In genomic region chr5:177472460-177473441, GRCh38 we compare ENCODE assay signal across 8 cellular contexts. TPM values are rescaled to one million over a fixed set of nuclear protein-coding genes. Genes with fewer than 3 reads are reported as not detected.
A peak's percentile ranks its signal among the peaks of the same experiment; 100 is the strongest.
DNase-seq lines count a peak whose midpoint lies in the region; FAIRE-seq and TF ChIP-seq lines count a peak whose summit lies in the region.

No MANE protein-coding gene starts in this region.

- FAIRE-seq in astrocyte (lab: Jason Lieb, UNC) = no peak
- FAIRE-seq in keratinocyte (lab: Jason Lieb, UNC) = no peak

- H3K27ac ChIP-seq in RWPE1 (peak overlapping the region; percentile 82), astrocyte (ENCODE audit: low read depth, low read length) (peak overlapping the region; percentile 81), keratinocyte (ENCODE audit: control insufficient read depth, insufficient read depth, low read length) (no peak overlapping the region)

- H3K9me3 ChIP-seq in astrocyte (ENCODE audit: insufficient read depth, low read depth, low read length) (no peaks in the 10 kb centered on the region), keratinocyte (ENCODE audit: control insufficient read depth, low read depth, low read length) (no peaks in the 10 kb centered on the region)

- H3K9me1 ChIP-seq in keratinocyte (ENCODE audit: control insufficient read depth, extremely low read depth, insufficient read depth, low read length) = peaks cover 10% of the 10 kb centered on the region

- peaks cover 62% of the 10 kb centered on the region for H3K4me1 ChIP-seq in astrocyte (ENCODE audit: insufficient read depth, low read length)
- H3K4me1 ChIP-seq in keratinocyte (ENCODE audit: control insufficient read depth, extremely low read depth, insufficient read depth, low read length) = peaks cover 35% of the 10 kb centered on the region

- H3K9me3 Mint-ChIP-seq in astrocyte (ENCODE audit: unreplicated experiment) = no peaks in the 10 kb centered on the region

- H3K27me3 Mint-ChIP-seq in astrocyte (ENCODE audit: low read depth, unreplicated experiment) = no peaks in the 10 kb centered on the region

- H3K4me1 Mint-ChIP-seq in astrocyte (ENCODE audit: low read depth, unreplicated experiment) = peaks cover 55% of the 10 kb centered on the region

- H3K27me3 ChIP-seq in astrocyte (ENCODE audit: insufficient read depth, low read length) (no peaks in the 10 kb centered on the region), keratinocyte (ENCODE audit: control insufficient read depth, extremely low read depth, insufficient read depth, low read length) (no peaks in the 10 kb centered on the region)

- dilution Hi-C loops in keratinocyte (cut with MboI; ENCODE audit: extremely low pct_ligation_motif_present, low sequenced_read_pairs) = no loop called here

- peaks cover 16% of the 10 kb centered on the region for H3K36me3 Mint-ChIP-seq in astrocyte (ENCODE audit: low read depth, unreplicated experiment)

- peak overlapping the region; percentile 94 for H3K9ac ChIP-seq in astrocyte (ENCODE audit: low read length)
- peak overlapping the region; percentile 68 for H3K9ac ChIP-seq in keratinocyte (ENCODE audit: control insufficient read depth, extremely low read depth, insufficient read depth, low read length)

- peak overlapping the region; percentile 99 for H3K4me2 ChIP-seq in astrocyte (ENCODE audit: low read length)
- H3K4me2 ChIP-seq in keratinocyte (ENCODE audit: control insufficient read depth, extremely low read depth, insufficient read depth, low read depth, low read length) = peak overlapping the region; percentile 79

- peaks cover 51% of the 10 kb centered on the region for H3K79me2 ChIP-seq in astrocyte (ENCODE audit: insufficient read depth, low read length)
- H3K79me2 ChIP-seq in keratinocyte (ENCODE audit: control insufficient read depth, insufficient read depth, low read length) = peaks cover 23% of the 10 kb centered on the region

- POLR2A ChIA-PET in HEK293T (lab: Yijun Ruan, JAX) = interaction anchor here (0.6 to 2.8 kb wide), 8 partner anchors 10 to 154 kb away, joined by 3 to 13 read pairs (median 6); partner anchors contain the start of genes DDX41 and PDLIM7
- POLR2A ChIA-PET in RWPE1 (lab: Yijun Ruan, JAX; ENCODE audit: low non-redundant PET) = interaction anchor here (0.6 to 1.2 kb wide), 4 partner anchors 9 to 68 kb away, joined by 3 to 4 read pairs (median 3); partner anchors contain the start of gene PDLIM7

- H3K4me3 ChIP-seq in astrocyte (ENCODE audit: insufficient read depth, low read depth, low read length) = peak overlapping the region; percentile 75
- peak overlapping the region; percentile 60 to 79 (median 77) for H3K4me3 ChIP-seq in keratinocyte (ENCODE audit: control insufficient read depth in 2 of 3, extremely low read depth in 1 of 3, insufficient read depth in 2 of 3, low read depth in 1 of 3, low read length in 3 of 3)

- H3K4me3 Mint-ChIP-seq in astrocyte (ENCODE audit: unreplicated experiment) = peak overlapping the region; percentile 88

- DNase-seq in EH (ENCODE audit: low read depth) = peak; percentile 56
- peak; percentile 62 for DNase-seq in HEK293T (ENCODE audit: extremely low spot score)
- no peak for DNase-seq in RWPE1 (ENCODE audit: low spot score)
- DNase-seq in astrocyte (ENCODE audit: low read depth) = no peak
- no peak for DNase-seq in keratinocyte (ENCODE audit: low read depth, low spot score)
- DNase-seq in stimulated activated CD8-positive, alpha-beta memory T cell treated with anti-CD3 and anti-CD28 coated beads, Interleukin-12 subunit alpha, Interleukin-12 subunit beta, amount 100 ng/mL, for 4 hours (ENCODE audit: low read depth) = peak; percentile 69
- no peak for DNase-seq in MV-4-11 (lab: John Stamatoyannopoulos, UW)
- DNase-seq in HUDEP-2 (lab: John Stamatoyannopoulos, UW; ENCODE audit: unreplicated experiment in 76 of 76) = no peak

- no peak for TF ChIP-seq CTCF in RWPE1 (conservative IDR thresholded peaks at IDR 0.05; ENCODE audit: low read depth)
- no peak for TF ChIP-seq CTCF in astrocyte (IDR thresholded peaks at IDR 0.05; ENCODE audit: insufficient read depth, low read depth, low read length)
- no peak for TF ChIP-seq CTCF in keratinocyte (optimal IDR thresholded peaks at IDR 0.05 in 1 of 3, IDR thresholded peaks at IDR 0.05 in 1 of 3, conservative IDR thresholded peaks at IDR 0.05 in 1 of 3; ENCODE audit: extremely low read depth in 1 of 3, insufficient read depth in 2 of 3, low read length in 3 of 3)

- H4K20me1 ChIP-seq in astrocyte (ENCODE audit: insufficient read depth, low read length) (peaks cover 58% of the 10 kb centered on the region), keratinocyte (ENCODE audit: control insufficient read depth, extremely low read depth, insufficient read depth, low read length) (peaks cover 16% of the 10 kb centered on the region)

- peaks cover 11% of the 10 kb centered on the region for H3K36me3 ChIP-seq in astrocyte (ENCODE audit: insufficient read depth, low read length)
- peaks cover 0 to 2% of the 10 kb centered on the region in 2 experiments for H3K36me3 ChIP-seq in keratinocyte (ENCODE audit: control insufficient read depth in 2 of 2, extremely low read depth in 1 of 2, insufficient read depth in 2 of 2, low read length in 2 of 2)

- CTCF ChIA-PET in HEK293T (lab: Yijun Ruan, JAX) = interaction anchor here (0.9 to 1.6 kb wide), 5 partner anchors 15 to 163 kb away, joined by 3 to 10 read pairs (median 5); no protein-coding TSS in a partner anchor
- CTCF ChIA-PET in RWPE1 (lab: Yijun Ruan, JAX) = interaction anchor here (0.7 to 1.0 kb wide), 3 partner anchors 15 to 28 kb away, joined by 4 read pairs; no protein-coding TSS in a partner anchor

- peak overlapping the region; percentile 87 for H3K27ac Mint-ChIP-seq in astrocyte (ENCODE audit: unreplicated experiment)

- H2AFZ ChIP-seq in astrocyte (ENCODE audit: low read depth, low read length) (no peak overlapping the region), keratinocyte (ENCODE audit: control insufficient read depth, low read length) (no peak overlapping the region)

TF ChIP-seq in HEK293T, 16 proteins besides CTCF, POLR2A, EP300 and RAD21 (continues in another document):
- TF ChIP-seq L3MBTL2 (conservative IDR thresholded peaks at IDR 0.05) (no peak), FOXM1 (IDR thresholded peaks at IDR 0.05; ENCODE audit: borderline replicate concordance) (no peak; the same call in 1 of the 2 replicates), BHLHE40 (IDR thresholded peaks at IDR 0.05; ENCODE audit: borderline replicate concordance) (no peak), HDGF (IDR thresholded peaks at IDR 0.05; ENCODE audit: borderline replicate concordance) (no peak), FOXK2 (IDR thresholded peaks at IDR 0.05) (no peak), LEF1 (IDR thresholded peaks at IDR 0.05; ENCODE audit: borderline replicate concordance) (no peak), TARDBP (IDR thresholded peaks at IDR 0.05) (no peak), CTBP1 (IDR thresholded peaks at IDR 0.05; ENCODE audit: borderline replicate concordance) (no peak), SUZ12 (IDR thresholded peaks at IDR 0.05) (no peak)

RNA-seq across cellular contexts. Expression of gene DBN1, which starts 0.7 kb away (rescaled TPM):
- total RNA-seq in astrocyte = 350 and 371 TPM in 2 replicates
- 57.2 to 73.4 TPM (median 59.4 TPM) in 3 replicates for polyA plus RNA-seq in keratinocyte
- polyA plus RNA-seq in keratinocyte (2011; ENCODE audit: low read depth) = 72.5 TPM
- polyA plus RNA-seq in keratinocyte (2011; cell fraction: cytosol; rRNA removed) = 22.6 and 62.3 TPM in 2 replicates
- polyA plus RNA-seq in keratinocyte (2011; cell fraction: nucleus; rRNA removed) = 107 and 138 TPM in 2 replicates
- polyA plus RNA-seq in keratinocyte (2012; ENCODE audit: low replicate concordance) = 24.6 and 97.5 TPM in 2 replicates
- polyA minus RNA-seq in keratinocyte = 54.7 to 116 TPM (median 75.6 TPM) in 3 replicates
- 127 TPM for polyA minus RNA-seq in keratinocyte (2011; cell fraction: cytosol; rRNA and poly(A)+ RNA removed)
- polyA minus RNA-seq in keratinocyte (2011; cell fraction: nucleus; rRNA and poly(A)+ RNA removed) = 50.9 and 67.5 TPM in 2 replicates

RNA-seq across cellular contexts. Expression of gene PDLIM7, which starts 24.7 kb away (rescaled TPM):
- 590 and 591 TPM in 2 replicates for total RNA-seq in astrocyte
- polyA plus RNA-seq in keratinocyte = 48.5 to 83.6 TPM (median 60.5 TPM) in 3 replicates
- polyA plus RNA-seq in keratinocyte (2011; ENCODE audit: low read depth) = 23.4 TPM
- polyA plus RNA-seq in keratinocyte (2011; cell fraction: cytosol; rRNA removed) = 33.0 and 72.1 TPM in 2 replicates
- polyA plus RNA-seq in keratinocyte (2011; cell fraction: nucleus; rRNA removed) = 124 and 193 TPM in 2 replicates
- polyA plus RNA-seq in keratinocyte (2012; ENCODE audit: low replicate concordance) = 35.6 and 111 TPM in 2 replicates
- 39.5 to 63.3 TPM (median 44.1 TPM) in 3 replicates for polyA minus RNA-seq in keratinocyte
- 84.2 TPM for polyA minus RNA-seq in keratinocyte (2011; cell fraction: cytosol; rRNA and poly(A)+ RNA removed)
- 61.5 and 66.3 TPM in 2 replicates for polyA minus RNA-seq in keratinocyte (2011; cell fraction: nucleus; rRNA and poly(A)+ RNA removed)

RNA-seq across cellular contexts. Expression of gene PRR7, which starts 26.1 kb away (rescaled TPM):
- 9.9 TPM in 2 replicates for total RNA-seq in astrocyte
- polyA plus RNA-seq in keratinocyte = 1.1 to 4.7 TPM (median 4.3 TPM) in 3 replicates
- 0.69 TPM for polyA plus RNA-seq in keratinocyte (2011; ENCODE audit: low read depth)
- 2.2 and 14.0 TPM in 2 replicates for polyA plus RNA-seq in keratinocyte (2011; cell fraction: cytosol; rRNA removed)
- 2.8 and 7.2 TPM in 2 replicates for polyA plus RNA-seq in keratinocyte (2011; cell fraction: nucleus; rRNA removed)
- 2.0 and 7.7 TPM in 2 replicates for polyA plus RNA-seq in keratinocyte (2012; ENCODE audit: low replicate concordance)
- 0.32 to 2.3 TPM (median 0.40 TPM) in 3 replicates for polyA minus RNA-seq in keratinocyte
- polyA minus RNA-seq in keratinocyte (2011; cell fraction: cytosol; rRNA and poly(A)+ RNA removed) = 14.4 TPM
- 2.2 and 3.4 TPM in 2 replicates for polyA minus RNA-seq in keratinocyte (2011; cell fraction: nucleus; rRNA and poly(A)+ RNA removed)

RNA-seq across cellular contexts. Expression of gene DOK3, which starts 36.9 kb away (rescaled TPM):
- 15.6 and 16.3 TPM in 2 replicates for total RNA-seq in astrocyte
- 1.5 to 3.6 TPM (median 1.7 TPM) in 3 replicates for polyA plus RNA-seq in keratinocyte
- 0.84 TPM for polyA plus RNA-seq in keratinocyte (2011; ENCODE audit: low read depth)
- 1.2 and 1.4 TPM in 2 replicates for polyA plus RNA-seq in keratinocyte (2011; cell fraction: cytosol; rRNA removed)
- polyA plus RNA-seq in keratinocyte (2011; cell fraction: nucleus; rRNA removed) = 12.7 and 16.8 TPM in 2 replicates
- polyA plus RNA-seq in keratinocyte (2012; ENCODE audit: low replicate concordance) = 1.2 and 2.1 TPM in 2 replicates
- polyA minus RNA-seq in keratinocyte = 0.75 to 2.6 TPM (median 2.5 TPM) in 3 replicates
- not detected for polyA minus RNA-seq in keratinocyte (2011; cell fraction: cytosol; rRNA and poly(A)+ RNA removed)
- 4.9 and 5.4 TPM in 2 replicates for polyA minus RNA-seq in keratinocyte (2011; cell fraction: nucleus; rRNA and poly(A)+ RNA removed)

RNA-seq across cellular contexts. Expression of gene DDX41, which starts 44.0 kb away (rescaled TPM):
- total RNA-seq in astrocyte = 92.5 and 99.5 TPM in 2 replicates
- polyA plus RNA-seq in keratinocyte = 71.3 to 95.8 TPM (median 81.7 TPM) in 3 replicates
- polyA plus RNA-seq in keratinocyte (2011; ENCODE audit: low read depth) = 49.8 TPM
- 52.7 and 109 TPM in 2 replicates for polyA plus RNA-seq in keratinocyte (2011; cell fraction: cytosol; rRNA removed)
- 123 and 141 TPM in 2 replicates for polyA plus RNA-seq in keratinocyte (2011; cell fraction: nucleus; rRNA removed)
- polyA plus RNA-seq in keratinocyte (2012; ENCODE audit: low replicate concordance) = 60.4 and 119 TPM in 2 replicates
- polyA minus RNA-seq in keratinocyte = 72.8 to 95.0 TPM (median 76.2 TPM) in 3 replicates
- polyA minus RNA-seq in keratinocyte (2011; cell fraction: cytosol; rRNA and poly(A)+ RNA removed) = 368 TPM
- polyA minus RNA-seq in keratinocyte (2011; cell fraction: nucleus; rRNA and poly(A)+ RNA removed) = 66.2 and 69.3 TPM in 2 replicates

Comparison
In these comparisons a context has a peak if more than half of its experiments do, and no peak if none do; other contexts are left out.
1. DNase-seq: peak in EH (single experiment), HEK293T (single experiment) and stimulated activated CD8-positive, alpha-beta memory T cell treated with anti-CD3 and anti-CD28 coated beads, Interleukin-12 subunit alpha, Interleukin-12 subunit beta, amount 100 ng/mL, for 4 hours (single experiment); none in RWPE1 (single experiment), astrocyte (single experiment), keratinocyte (single experiment), MV-4-11 (single experiment) and HUDEP-2 (0 of 76).